In genomic region chr5:37715361-37715760, GRCh38 we compare ENCODE assay signal across 15 cellular contexts.
DNase-seq lines count a peak whose midpoint lies in the region; TF ChIP-seq lines count a peak whose summit lies in the region.
"Had no signal": no experiment of that assay in that cellular context is flagged by ENCODE, and none has a peak within 500 bp of the region (broad histone marks: within the 10 kb centered on the region; RNA-seq: fewer than 3 reads in every experiment).

No MANE protein-coding gene starts in this region.

- no peak overlapping the region for H3K4me3 Mint-ChIP-seq in HFFc6
- no peak overlapping the region for H3K4me3 Mint-ChIP-seq in activated CD4-positive, alpha-beta memory T cell treated with anti-CD3 and anti-CD28 coated beads, Interleukin-2, amount 10 ng/mL, durations not matched to agents 7 days and 5 days

- peak overlapping the region; percentile 24; the same call in 1 of the 2 replicates for H3K27ac Mint-ChIP-seq in HFFc6
- no peak overlapping the region for H3K27ac Mint-ChIP-seq in activated CD4-positive, alpha-beta memory T cell treated with anti-CD3 and anti-CD28 coated beads, Interleukin-2, amount 10 ng/mL, durations not matched to agents 7 days and 5 days

- H3K4me3 ChIP-seq in foreskin fibroblast (ENCODE audit: low read depth in 1 of 2, low read length in 2 of 2): no peak overlapping the region

- no peak for TF ChIP-seq CTCF in HFFc6 (IDR thresholded peaks at IDR 0.05)
- TF ChIP-seq CTCF in foreskin fibroblast (IDR thresholded peaks at IDR 0.05; ENCODE audit: low read depth, low read length): no peak

- DNase-seq in AG20443 (ENCODE audit: low spot score) (peak; percentile 14), HFFc6 (peak; percentile 11), RKO (ENCODE audit: low spot score) (peak; percentile 19), foreskin fibroblast (peak; percentile 47 to 73), HT-29 (ENCODE audit: low spot score) (no peak), hippocampal formation (lab: John Stamatoyannopoulos, UW) (no peak), cerebellar nuclear complex (lab: John Stamatoyannopoulos, UW) (no peak)
- DNase-seq in activated CD4-positive, alpha-beta memory T cell treated with anti-CD3 and anti-CD28 coated beads, Interleukin-2, amount 10 ng/mL, durations not matched to agents 7 days and 5 days: no peak
- DNase-seq: C1 segment of cervical spinal cord, DND-41, KBM-7, NCI-H1436, NCI-H2029, NCI-H2171, NCI-H446 treated with DMSO at 0.1 percent for 48 hours had no signal

- H3K4me1 Mint-ChIP-seq in HFFc6 (ENCODE audit: low read depth): peaks cover 73% of the 10 kb centered on the region
- H3K4me1 Mint-ChIP-seq in activated CD4-positive, alpha-beta memory T cell treated with anti-CD3 and anti-CD28 coated beads, Interleukin-2, amount 10 ng/mL, durations not matched to agents 7 days and 5 days: peaks cover 4% of the 10 kb centered on the region

- no peaks in the 10 kb centered on the region for H3K9me3 Mint-ChIP-seq in HFFc6
- H3K9me3 Mint-ChIP-seq in activated CD4-positive, alpha-beta memory T cell treated with anti-CD3 and anti-CD28 coated beads, Interleukin-2, amount 10 ng/mL, durations not matched to agents 7 days and 5 days: no peaks in the 10 kb centered on the region

- no peaks in the 10 kb centered on the region for H3K27me3 Mint-ChIP-seq in HFFc6 (ENCODE audit: insufficient read depth)
- H3K27me3 Mint-ChIP-seq in activated CD4-positive, alpha-beta memory T cell treated with anti-CD3 and anti-CD28 coated beads, Interleukin-2, amount 10 ng/mL, durations not matched to agents 7 days and 5 days: no peaks in the 10 kb centered on the region

- CTCF ChIA-PET in activated CD4-positive, alpha-beta memory T cell treated with anti-CD3 and anti-CD28 coated beads, Interleukin-2, amount 10 ng/mL, durations not matched to agents 7 days and 5 days (lab: Charles Lee): no interaction called here

- peaks cover 9% of the 10 kb centered on the region; the same call in 1 of the 2 replicates for H3K36me3 Mint-ChIP-seq in HFFc6 (ENCODE audit: low read depth)
- H3K36me3 Mint-ChIP-seq in activated CD4-positive, alpha-beta memory T cell treated with anti-CD3 and anti-CD28 coated beads, Interleukin-2, amount 10 ng/mL, durations not matched to agents 7 days and 5 days (ENCODE audit: low read depth): peaks cover 5% of the 10 kb centered on the region

- POLR2A ChIA-PET in activated CD4-positive, alpha-beta memory T cell treated with anti-CD3 and anti-CD28 coated beads, Interleukin-2, amount 10 ng/mL, durations not matched to agents 7 days and 5 days (lab: Charles Lee): no interaction called here

Comparison
In these comparisons a context has a peak if more than half of its experiments do, and no peak if none do; other contexts are left out.
1. DNase-seq: peak in AG20443 (single experiment), HFFc6 (single experiment), RKO (single experiment) and foreskin fibroblast (2 of 2); none in activated CD4-positive, alpha-beta memory T cell treated with anti-CD3 and anti-CD28 coated beads, Interleukin-2, amount 10 ng/mL, durations not matched to agents 7 days and 5 days (single experiment), HT-29 (single experiment), hippocampal formation (0 of 2) and cerebellar nuclear complex (0 of 2).